Comparison of ENCODE assay signal across 8 cellular contexts in genomic region chr1:228236744-228237143, GRCh38. TPM values are rescaled to one million over a fixed set of nuclear protein-coding genes. Genes with fewer than 3 reads are reported as not detected.
A peak's percentile ranks its signal among the peaks of the same experiment; 100 is the strongest.
DNase-seq lines count a peak whose midpoint lies in the region; ATAC-seq and TF ChIP-seq lines count a peak whose summit lies in the region.

No MANE protein-coding gene starts in this region.

- CTCF ChIA-PET in AG04449 (lab: Yijun Ruan, JAX): interaction anchor here (0.7 kb wide), 1 partner anchor 11 kb away, joined by 3 read pairs; no protein-coding TSS in a partner anchor

- no peak for DNase-seq in AG04449 (ENCODE audit: low read depth, low spot score)
- peak; percentile 46 for DNase-seq in SK-N-DZ (ENCODE audit: low spot score)
- no peak for DNase-seq in right atrium auricular region (ENCODE audit: low spot score)
- no peak for DNase-seq in NOMO-1 treated with dmso at 0.1 percent for 144 hours (lab: John Stamatoyannopoulos, UW; ENCODE audit: unreplicated experiment)
- no peak for DNase-seq in caudate nucleus (lab: John Stamatoyannopoulos, UW)
- DNase-seq in NCI-H1694 treated with DMSO at 0.1 percent for 48 hours (lab: John Stamatoyannopoulos, UW): no peak

- ATAC-seq in GM21367 (IDR thresholded peaks at IDR 0.05; ENCODE audit: unreplicated experiment): no peak

- peaks cover 0 to 4% of the 10 kb centered on the region in 2 donors for H3K9me3 ChIP-seq in right atrium auricular region

- TF ChIP-seq CTCF in AG04449 (IDR thresholded peaks at IDR 0.05; ENCODE audit: insufficient read depth, low read length, missing control alignments): peak; percentile 50
- peak; percentile 65 for TF ChIP-seq CTCF in GM12873 (IDR thresholded peaks at IDR 0.05; ENCODE audit: insufficient read depth, low read depth, low read length, missing control alignments)
- TF ChIP-seq CTCF in right atrium auricular region (IDR thresholded peaks at IDR 0.05): peak; percentile 25 to 62

- no peak overlapping the region for H3K27ac ChIP-seq in right atrium auricular region
- H3K27ac ChIP-seq in caudate nucleus (ENCODE audit: low read depth, low read length): no peak overlapping the region

- POLR2A ChIA-PET in AG04449 (lab: Yijun Ruan, JAX): no interaction called here

- H3K27me3 ChIP-seq in right atrium auricular region: no peaks in the 10 kb centered on the region

- peaks cover 0 to 7% of the 10 kb centered on the region in 2 donors for H3K4me1 ChIP-seq in right atrium auricular region

- H3K4me3 ChIP-seq in AG04449 (ENCODE audit: low read depth, low read length) (no peak overlapping the region), right atrium auricular region (no peak overlapping the region)

- peaks cover 43% of the 10 kb centered on the region for H3K36me3 ChIP-seq in right atrium auricular region

RNA-seq across cellular contexts. Expression of gene OBSCN, which starts 28.9 kb away (rescaled TPM):
- polyA plus RNA-seq in SK-N-DZ (2014; cell fraction: cytosol; rRNA removed): 6.6 and 8.7 TPM in 2 replicates
- 28.2 and 34.2 TPM in 2 replicates for polyA plus RNA-seq in SK-N-DZ (2014; cell fraction: nucleus; rRNA removed)
- total RNA-seq in right atrium auricular region: 100 to 1,000 TPM; 159 to 317 TPM
